24 cellular contexts compared by ENCODE assay signal in genomic region chr11:32162906-32163305, GRCh38.
"Had no signal": no experiment of that assay in that cellular context is flagged by ENCODE, and none has a peak within 500 bp of the region (broad histone marks: within the 10 kb centered on the region; RNA-seq: fewer than 3 reads in every experiment).

No MANE protein-coding gene starts in this region.

- ATAC-seq: HepG2, K562, Panc1, PC-3 had no signal

- H3K27me3 ChIP-seq: MG63 had no signal

- H3K4me1 ChIP-seq: SJSA1 had no signal

- H3K9me3 ChIP-seq: MG63, SJSA1 had no signal

- H3K4me3 ChIP-seq: K562, MG63, SJSA1, SK-N-MC had no signal

- H3K27ac ChIP-seq: SJSA1 had no signal

- DNase-seq: IMR-90; Karpas-422; MG63; NCI-H1092 treated with DMSO at 0.1 percent for 48 hours; NCI-H1436; NCI-H187; NCI-H2029; NCI-H2081 treated with DMSO at 0.1 percent for 48 hours; NCI-H2171; NCI-H226; NCI-H446; NCI-H510A; NCI-H524 treated with DMSO at 0.1 percent for 48 hours; NCI-H69; NCI-H774; NK-92 treated with Interleukin-12 subunit alpha and Interleukin-12 subunit beta, amount 100 ng/mL, for 24 hours; PC-3; Right ventricle myocardium superior; SIG-M5 had no signal

- H3K36me3 ChIP-seq: MG63, SJSA1 had no signal
